Comparison of ENCODE assay signal across 1 cellular context in the genomic region with DNA sequence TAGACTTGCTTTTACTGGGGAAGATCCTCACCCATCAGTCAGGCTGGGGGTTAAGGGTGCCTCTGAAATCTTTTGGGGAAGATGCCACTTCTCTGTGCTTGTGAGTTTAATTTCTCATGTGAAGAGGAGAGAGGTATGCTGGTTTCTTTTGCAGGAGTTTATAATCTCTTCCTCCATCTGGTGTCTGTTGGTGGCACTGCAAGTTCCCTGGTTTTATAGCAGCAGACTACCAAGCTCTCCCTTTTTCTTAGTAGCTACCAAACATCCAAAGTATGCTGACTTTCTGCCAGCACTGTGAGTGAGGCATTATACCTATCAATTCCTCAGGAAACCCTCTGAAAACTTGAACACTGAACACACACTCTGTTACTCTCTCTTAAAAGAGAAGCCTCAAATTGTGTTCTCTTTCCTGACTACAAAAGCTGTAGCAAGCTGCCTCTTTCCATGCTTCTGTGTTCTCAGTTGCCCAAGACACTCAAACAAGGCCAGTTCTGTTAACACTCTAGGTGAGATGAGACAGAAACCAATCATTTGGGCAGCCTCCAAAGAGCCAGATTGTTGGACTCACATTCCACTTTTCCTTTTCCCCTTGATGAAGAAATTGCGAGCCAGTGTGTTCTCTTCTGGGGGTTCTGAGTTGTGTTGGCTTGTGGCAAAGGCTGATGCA.
TF ChIP-seq lines count a peak whose summit lies in the region.

No MANE protein-coding gene starts in this region.

TF ChIP-seq in WTC11, 78 proteins besides CTCF, POLR2A, EP300 and RAD21 (continued from another document):
- TF ChIP-seq, protein P1, sequence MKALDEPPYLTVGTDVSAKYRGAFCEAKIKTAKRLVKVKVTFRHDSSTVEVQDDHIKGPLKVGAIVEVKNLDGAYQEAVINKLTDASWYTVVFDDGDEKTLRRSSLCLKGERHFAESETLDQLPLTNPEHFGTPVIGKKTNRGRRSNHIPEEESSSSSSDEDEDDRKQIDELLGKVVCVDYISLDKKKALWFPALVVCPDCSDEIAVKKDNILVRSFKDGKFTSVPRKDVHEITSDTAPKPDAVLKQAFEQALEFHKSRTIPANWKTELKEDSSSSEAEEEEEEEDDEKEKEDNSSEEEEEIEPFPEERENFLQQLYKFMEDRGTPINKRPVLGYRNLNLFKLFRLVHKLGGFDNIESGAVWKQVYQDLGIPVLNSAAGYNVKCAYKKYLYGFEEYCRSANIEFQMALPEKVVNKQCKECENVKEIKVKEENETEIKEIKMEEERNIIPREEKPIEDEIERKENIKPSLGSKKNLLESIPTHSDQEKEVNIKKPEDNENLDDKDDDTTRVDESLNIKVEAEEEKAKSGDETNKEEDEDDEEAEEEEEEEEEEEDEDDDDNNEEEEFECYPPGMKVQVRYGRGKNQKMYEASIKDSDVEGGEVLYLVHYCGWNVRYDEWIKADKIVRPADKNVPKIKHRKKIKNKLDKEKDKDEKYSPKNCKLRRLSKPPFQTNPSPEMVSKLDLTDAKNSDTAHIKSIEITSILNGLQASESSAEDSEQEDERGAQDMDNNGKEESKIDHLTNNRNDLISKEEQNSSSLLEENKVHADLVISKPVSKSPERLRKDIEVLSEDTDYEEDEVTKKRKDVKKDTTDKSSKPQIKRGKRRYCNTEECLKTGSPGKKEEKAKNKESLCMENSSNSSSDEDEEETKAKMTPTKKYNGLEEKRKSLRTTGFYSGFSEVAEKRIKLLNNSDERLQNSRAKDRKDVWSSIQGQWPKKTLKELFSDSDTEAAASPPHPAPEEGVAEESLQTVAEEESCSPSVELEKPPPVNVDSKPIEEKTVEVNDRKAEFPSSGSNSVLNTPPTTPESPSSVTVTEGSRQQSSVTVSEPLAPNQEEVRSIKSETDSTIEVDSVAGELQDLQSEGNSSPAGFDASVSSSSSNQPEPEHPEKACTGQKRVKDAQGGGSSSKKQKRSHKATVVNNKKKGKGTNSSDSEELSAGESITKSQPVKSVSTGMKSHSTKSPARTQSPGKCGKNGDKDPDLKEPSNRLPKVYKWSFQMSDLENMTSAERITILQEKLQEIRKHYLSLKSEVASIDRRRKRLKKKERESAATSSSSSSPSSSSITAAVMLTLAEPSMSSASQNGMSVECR (CRISPR knock-in tag; IDR thresholded peaks at IDR 0.05; ENCODE audit: borderline replicate concordance) = no peak
- no peak for TF ChIP-seq PRRX2 (CRISPR knock-in tag; IDR thresholded peaks at IDR 0.05)
- TF ChIP-seq MAX (CRISPR knock-in tag; IDR thresholded peaks at IDR 0.05) = no peak
- no peak for TF ChIP-seq ETV6 (CRISPR knock-in tag; IDR thresholded peaks at IDR 0.05)
- TF ChIP-seq IRF2 (CRISPR knock-in tag; IDR thresholded peaks at IDR 0.05; ENCODE audit: borderline replicate concordance, low read depth) = no peak
- no peak for TF ChIP-seq ESRRA (CRISPR knock-in tag; IDR thresholded peaks at IDR 0.05; ENCODE audit: borderline replicate concordance)
TF ChIP-seq in WTC11: peak in this region for 0.
